ENCODE assay signal across 13 cellular contexts in the genomic region with DNA sequence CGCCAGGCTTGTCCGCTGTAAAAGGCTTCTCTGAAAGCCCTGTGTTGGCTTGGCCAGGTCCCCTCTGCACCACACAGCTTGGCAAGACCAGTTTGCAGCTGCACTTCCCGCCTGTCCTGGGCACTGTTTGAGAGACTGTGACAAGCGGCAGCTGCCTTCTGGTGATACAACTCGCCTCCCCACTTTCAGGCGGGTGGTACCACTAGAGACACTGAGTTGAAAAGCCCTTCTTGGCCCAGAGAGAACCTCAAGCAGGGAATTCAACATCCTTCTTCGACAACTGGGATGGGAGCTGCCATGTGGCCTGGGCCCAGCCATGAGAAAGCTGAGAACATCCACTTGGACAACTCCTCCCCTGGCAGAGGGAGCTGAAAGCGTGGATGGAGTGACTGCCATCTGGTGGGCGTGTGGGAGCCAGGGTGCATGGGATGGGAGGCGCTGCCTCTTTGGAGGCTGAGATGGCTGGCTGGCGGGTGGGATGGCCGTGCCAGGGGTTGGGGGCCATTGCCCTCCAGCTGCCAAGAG.
A peak's percentile ranks its signal among the peaks of the same experiment; 100 is the strongest.
DNase-seq lines count a peak whose midpoint lies in the region; TF ChIP-seq lines count a peak whose summit lies in the region.
"Had no signal": no experiment of that assay in that cellular context is flagged by ENCODE, and none has a peak within 500 bp of the region (broad histone marks: within the 10 kb centered on the region; RNA-seq: fewer than 3 reads in every experiment).

No MANE protein-coding gene starts in this region.

- in situ Hi-C loops in astrocyte of the cerebellum (cut with HindIII; ENCODE audit: low sequenced_read_pairs) = no loop called here

- intact Hi-C loops in posterior vena cava (cut with DNase I) = no loop called here

- TF ChIP-seq RAD21 in Ishikawa (IDR thresholded peaks at IDR 0.05; ENCODE audit: low read depth) = peak; percentile 50

- DNase-seq in NCI-H1694 treated with DMSO at 0.1 percent for 48 hours (lab: John Stamatoyannopoulos, UW) (peak; percentile 40), NCI-H1694 (lab: John Stamatoyannopoulos, UW) (no peak), astrocyte of the cerebellum (ENCODE audit: low read depth) (no peak), pons (ENCODE audit: low spot score) (peak; percentile 37), posterior vena cava (ENCODE audit: low spot score) (no peak), SW 1271 (lab: John Stamatoyannopoulos, UW) (no peak), cerebellar cortex (ENCODE audit: low spot score) (no peak)
- DNase-seq: activated CD4-positive, alpha-beta T cell treated with anti-CD3 and anti-CD28 coated beads for 36 hours; adrenal gland; left ventricle myocardium superior; stimulated activated naive CD8-positive, alpha-beta T cell treated with anti-CD3 and anti-CD28 coated beads, Interleukin-15, Interleukin-2, amounts not matched to agents 100 U/mL and 50 U/mL, for 24 hours had no signal

- no peak for TF ChIP-seq EP300 in Ishikawa (IDR thresholded peaks at IDR 0.05; ENCODE audit: borderline replicate concordance)

- peak; percentile 22 for TF ChIP-seq CTCF in astrocyte of the cerebellum (IDR thresholded peaks at IDR 0.05; ENCODE audit: low read depth, low read length, missing control alignments)

- no peak overlapping the region for H3K4me3 ChIP-seq in astrocyte of the cerebellum (ENCODE audit: low read depth, low read length)
- H3K4me3 ChIP-seq: adrenal gland, smooth muscle cell had no signal

TF ChIP-seq in Ishikawa, 13 proteins besides CTCF, POLR2A, EP300 and RAD21:
- TF ChIP-seq, protein P1, sequence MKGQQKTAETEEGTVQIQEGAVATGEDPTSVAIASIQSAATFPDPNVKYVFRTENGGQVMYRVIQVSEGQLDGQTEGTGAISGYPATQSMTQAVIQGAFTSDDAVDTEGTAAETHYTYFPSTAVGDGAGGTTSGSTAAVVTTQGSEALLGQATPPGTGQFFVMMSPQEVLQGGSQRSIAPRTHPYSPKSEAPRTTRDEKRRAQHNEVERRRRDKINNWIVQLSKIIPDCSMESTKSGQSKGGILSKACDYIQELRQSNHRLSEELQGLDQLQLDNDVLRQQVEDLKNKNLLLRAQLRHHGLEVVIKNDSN (IDR thresholded peaks at IDR 0.05) = no peak
- TF ChIP-seq EGR1 (IDR thresholded peaks at IDR 0.05) = no peak
- TF ChIP-seq, protein P2, sequence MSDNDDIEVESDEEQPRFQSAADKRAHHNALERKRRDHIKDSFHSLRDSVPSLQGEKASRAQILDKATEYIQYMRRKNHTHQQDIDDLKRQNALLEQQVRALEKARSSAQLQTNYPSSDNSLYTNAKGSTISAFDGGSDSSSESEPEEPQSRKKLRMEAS (IDR thresholded peaks at IDR 0.05) = peak; percentile 78
- TF ChIP-seq CEBPB (IDR thresholded peaks at IDR 0.05) = no peak
- TF ChIP-seq FOXM1 (IDR thresholded peaks at IDR 0.05; ENCODE audit: borderline replicate concordance, low read depth) = no peak
- TF ChIP-seq TCF12 (IDR thresholded peaks at IDR 0.05; ENCODE audit: low read depth) = no peak

Comparison
In these comparisons a context has a peak if more than half of its experiments do, and no peak if none do; other contexts are left out.
1. DNase-seq: peak in NCI-H1694 treated with DMSO at 0.1 percent for 48 hours (single experiment) and pons (single experiment); none in NCI-H1694 (single experiment), astrocyte of the cerebellum (single experiment), posterior vena cava (single experiment), SW 1271 (0 of 2) and cerebellar cortex (single experiment).